8 cellular contexts compared by ENCODE assay signal in the genomic region with DNA sequence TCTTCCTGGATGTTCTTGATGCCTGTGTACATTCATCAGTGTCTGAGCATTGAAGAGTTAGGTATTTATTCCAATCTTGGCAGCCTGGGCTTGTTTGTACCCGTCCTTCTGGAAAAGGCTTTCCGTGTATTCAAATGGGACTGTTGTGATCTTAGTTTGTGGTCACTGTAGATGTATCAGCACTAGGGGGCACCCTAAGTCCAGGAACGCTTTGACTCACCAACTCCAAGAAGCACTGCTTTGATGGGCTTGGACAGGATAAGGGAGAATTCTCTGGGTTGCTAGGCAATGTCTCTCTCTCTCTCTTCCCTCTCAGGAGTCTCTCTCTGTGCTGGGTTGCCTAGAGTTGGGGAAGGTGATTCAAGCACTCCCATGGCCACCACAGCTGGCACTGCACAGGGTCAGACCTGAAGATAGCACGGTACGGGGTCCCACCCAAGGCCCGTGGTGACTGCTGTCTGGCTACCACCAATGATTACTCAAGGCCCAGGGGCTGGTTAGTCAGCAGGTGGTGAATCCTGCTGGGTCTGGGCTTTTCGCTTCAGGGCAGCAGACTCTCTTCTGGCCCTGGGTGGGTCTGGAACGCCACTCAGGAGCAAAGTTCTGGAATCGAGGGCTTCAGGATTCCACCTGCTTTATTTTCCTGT.
DNase-seq lines count a peak whose midpoint lies in the region; ATAC-seq and TF ChIP-seq lines count a peak whose summit lies in the region.

No MANE protein-coding gene starts in this region.

- H3K27me3 Mint-ChIP-seq in memory B cell: no peaks in the 10 kb centered on the region

- H3K9me3 Mint-ChIP-seq in memory B cell: no peaks in the 10 kb centered on the region

- no peaks in the 10 kb centered on the region for H3K9me2 ChIP-seq in PC-9 (ENCODE audit: insufficient read depth)

- POLR2A ChIA-PET in PC-9 (lab: Charles Lee; ENCODE audit: unreplicated experiment): no interaction called here

- intact Hi-C loops in PC-9 (cut with micrococcal nuclease; ENCODE audit: unreplicated experiment): no loop called here
- intact Hi-C loops in dorsolateral prefrontal cortex (cut with DNase I): no loop called here

- H3K9ac ChIP-seq in DND-41 (ENCODE audit: low read depth, low read length): no peak overlapping the region

- peak overlapping the region; percentile 37 for H3K27ac Mint-ChIP-seq in memory B cell

- 0 out of 2 replicates have a peak, but pooled peaks cover 2% of the 10 kb centered on the region for H4K20me1 ChIP-seq in DND-41 (ENCODE audit: insufficient read depth, low read length)
- H4K20me1 ChIP-seq in PC-9 (ENCODE audit: insufficient read depth): peaks cover 8% of the 10 kb centered on the region; the same call in 1 of the 2 replicates

- DNase-seq in DND-41: peak; percentile 49
- DNase-seq in HFF-Myc (ENCODE audit: extremely low read depth, low read depth): peak; percentile 65
- peak in 1 of 2 experiments; percentile 7 for DNase-seq in PC-9
- DNase-seq in dorsolateral prefrontal cortex: peak in 1 of 10 donors; percentile 57
- no peak for DNase-seq in memory B cell (ENCODE audit: low spot score in 2 of 2)
- no peak for DNase-seq in NCI-H1436 (lab: John Stamatoyannopoulos, UW)

- H3K4me1 Mint-ChIP-seq in memory B cell: no peaks in the 10 kb centered on the region

- no peak overlapping the region for H3K4me3 Mint-ChIP-seq in memory B cell

- H3K4me2 ChIP-seq in DND-41 (ENCODE audit: insufficient read depth, low read length) (no peak overlapping the region), PC-9 (no peak overlapping the region)

- peak; percentile 70 for TF ChIP-seq CTCF in DND-41 (IDR thresholded peaks at IDR 0.05; ENCODE audit: borderline replicate concordance, extremely low read depth, low read length, poor library complexity, severe bottlenecking)
- peak; percentile 71 for TF ChIP-seq CTCF in HFF-Myc (IDR thresholded peaks at IDR 0.05; ENCODE audit: low read depth, low read length, missing control alignments)
- TF ChIP-seq CTCF in PC-9 (conservative IDR thresholded peaks at IDR 0.05): peak; percentile 62
- TF ChIP-seq CTCF in dorsolateral prefrontal cortex (IDR thresholded peaks at IDR 0.05 in 54 of 56, conservative IDR thresholded peaks at IDR 0.05 in 2 of 56; ENCODE audit: low read depth in 1 of 56, partially characterized antibody in 56 of 56): peak in 55 of 56 donors; percentile 25 to 67 (median 52)

- H3K79me2 ChIP-seq in DND-41 (ENCODE audit: insufficient read depth, low read length) (no peaks in the 10 kb centered on the region), PC-9 (ENCODE audit: low read depth) (no peaks in the 10 kb centered on the region)

- H3K9me3 ChIP-seq in DND-41 (ENCODE audit: insufficient read depth, low read length, severe bottlenecking): no peaks in the 10 kb centered on the region
- H3K9me3 ChIP-seq in PC-9 (ENCODE audit: insufficient read depth, low read depth): no peaks in the 10 kb centered on the region

- H3K4me1 ChIP-seq in DND-41 (ENCODE audit: insufficient read depth, low read length): no peaks in the 10 kb centered on the region
- no peaks in the 10 kb centered on the region for H3K4me1 ChIP-seq in PC-9 (replicated peaks; ENCODE audit: insufficient read depth)

- peaks cover 44% of the 10 kb centered on the region for H3K36me3 Mint-ChIP-seq in memory B cell

- no peak overlapping the region for H2AFZ ChIP-seq in DND-41 (ENCODE audit: low read depth, low read length)
- H2AFZ ChIP-seq in PC-9: no peak overlapping the region

- H3K27ac ChIP-seq in DND-41 (ENCODE audit: low read length): peak overlapping the region; percentile 3; the same call in 1 of the 2 replicates
- H3K27ac ChIP-seq in PC-9: no peak overlapping the region
- peak overlapping the region in 20 of 59 donors; percentile 0 to 68 (median 16) for H3K27ac ChIP-seq in dorsolateral prefrontal cortex

- ATAC-seq in DND-41 (ENCODE audit: insufficient read depth, low read depth): peak; percentile 81
- ATAC-seq in memory B cell (ENCODE audit: low read depth): no peak
- no peak for ATAC-seq in HG02970 (IDR thresholded peaks at IDR 0.05; ENCODE audit: low FRiP score, unreplicated experiment)
- ATAC-seq in GM21528 (IDR thresholded peaks at IDR 0.05; ENCODE audit: low FRiP score, unreplicated experiment): no peak

- CTCF ChIA-PET in PC-9 (lab: Charles Lee): no interaction called here

- H3F3A ChIP-seq in PC-9 (ENCODE audit: insufficient read depth, low read depth): peaks cover 8% of the 10 kb centered on the region

- BruUV-seq in PC-9 (replicated peaks; lab: Mats Ljungman, UMichigan): no TSS peak

- H3K36me3 ChIP-seq in DND-41 (ENCODE audit: insufficient read depth, low read length) (peaks cover 63% of the 10 kb centered on the region), PC-9 (ENCODE audit: low read depth) (0 out of 2 replicates have a peak, but pooled peaks cover 22% of the 10 kb centered on the region)

- no peaks in the 10 kb centered on the region for H3K27me3 ChIP-seq in DND-41 (ENCODE audit: insufficient read depth, low read length, poor library complexity)
- no peaks in the 10 kb centered on the region for H3K27me3 ChIP-seq in PC-9 (ENCODE audit: insufficient read depth, low read depth)
- H3K27me3 ChIP-seq in dorsolateral prefrontal cortex: no peaks in the 10 kb centered on the region

- no peak overlapping the region for H3K4me3 ChIP-seq in DND-41 (ENCODE audit: low read depth in 1 of 2, low read length in 2 of 2)
- H3K4me3 ChIP-seq in HFF-Myc (replicated peaks; ENCODE audit: low read depth, low read length): no peak overlapping the region
- H3K4me3 ChIP-seq in PC-9: no peak overlapping the region
- H3K4me3 ChIP-seq in dorsolateral prefrontal cortex: no peak overlapping the region

Comparison
In these comparisons a context has a peak if more than half of its experiments do, and no peak if none do; other contexts are left out.
1. DNase-seq: peak in DND-41 (single experiment) and HFF-Myc (single experiment); none in memory B cell (0 of 2) and NCI-H1436 (single experiment).
2. Peak in every context shown above with its lines, with median percentiles within 50 percentile points of each other: CTCF ChIP-seq.